In genomic region chr20:15362849-15363248, GRCh38 we compare ENCODE assay signal across 21 cellular contexts.
"Had no signal": no experiment of that assay in that cellular context is flagged by ENCODE, and none has a peak within 500 bp of the region (broad histone marks: within the 10 kb centered on the region; RNA-seq: fewer than 3 reads in every experiment).

No MANE protein-coding gene starts in this region.

- FAIRE-seq: TTC549 had no signal

- H3K27ac ChIP-seq: ascending aorta, brain microvascular endothelial cell, transverse colon had no signal

- H3K36me3 ChIP-seq: ascending aorta, brain microvascular endothelial cell, transverse colon had no signal

- H3K4me1 ChIP-seq: ascending aorta, transverse colon had no signal

- DNase-seq: activated CD8-positive, alpha-beta memory T cell treated with anti-CD3 and anti-CD28 coated beads for 24 hours; activated CD8-positive, alpha-beta memory T cell treated with anti-CD3 and anti-CD28 coated beads, Interleukin-2, amount 50 U/mL, for 4 hours; activated T-cell treated with anti-CD3 and anti-CD28 coated beads, Interleukin-2, amount 50 U/mL, for 24 hours; brain microvascular endothelial cell; caudate nucleus; dermis blood vessel endothelial cell; effector CD8-positive, alpha-beta T cell; erythroblast; foreskin fibroblast; left ventricle myocardium superior; mammary epithelial cell; naive thymus-derived CD8-positive, alpha-beta T cell; retina; stimulated activated CD4-positive, alpha-beta T cell treated with anti-CD3 and anti-CD28 coated beads, Interleukin-2, amount 100 ng/mL, for 48 hours; stimulated activated CD8-positive, alpha-beta memory T cell treated with anti-CD3 and anti-CD28 coated beads, Interleukin-4, amount 100 ng/mL, for 48 hours; stimulated activated naive B cell treated with anti-CD40 and anti-IgM and Interleukin-4, amounts not matched to agents 10 μg/mL and 1 μg/mL and 100 μg/mL, for 72 hours; transverse colon had no signal

- ATAC-seq: activated naive CD4-positive, alpha-beta T cell treated with anti-CD3 and anti-CD28 coated beads, Interleukin-2, amount 50 U/mL, for 72 hours; activated T-helper 17 cell treated with anti-CD3 and anti-CD28 coated beads, Interleukin-2, amount 50 U/mL, for 72 hours; left ventricle myocardium superior; naive thymus-derived CD8-positive, alpha-beta T cell; stimulated activated naive B cell treated with anti-CD40 and anti-IgM and Interleukin-4, amounts not matched to agents 10 μg/mL and 1 μg/mL and 100 μg/mL, for 72 hours had no signal

- H3K4me3 ChIP-seq: ascending aorta, transverse colon had no signal

- H3K9me3 ChIP-seq: ascending aorta, transverse colon had no signal

- H3K27me3 ChIP-seq: ascending aorta, brain microvascular endothelial cell, transverse colon had no signal
